In genomic region chr20:20210327-20210726, GRCh38 we compare ENCODE assay signal across 1 cellular context.
TF ChIP-seq lines count a peak whose summit lies in the region.

No MANE protein-coding gene starts in this region.

TF ChIP-seq in GM23338, 12 proteins besides CTCF, POLR2A, EP300 and RAD21 (continued from another document):
- TF ChIP-seq ZNF462 (CRISPR knock-in tag; IDR thresholded peaks at IDR 0.05) = no peak
